ENCODE assay signal across 9 cellular contexts in the genomic region with DNA sequence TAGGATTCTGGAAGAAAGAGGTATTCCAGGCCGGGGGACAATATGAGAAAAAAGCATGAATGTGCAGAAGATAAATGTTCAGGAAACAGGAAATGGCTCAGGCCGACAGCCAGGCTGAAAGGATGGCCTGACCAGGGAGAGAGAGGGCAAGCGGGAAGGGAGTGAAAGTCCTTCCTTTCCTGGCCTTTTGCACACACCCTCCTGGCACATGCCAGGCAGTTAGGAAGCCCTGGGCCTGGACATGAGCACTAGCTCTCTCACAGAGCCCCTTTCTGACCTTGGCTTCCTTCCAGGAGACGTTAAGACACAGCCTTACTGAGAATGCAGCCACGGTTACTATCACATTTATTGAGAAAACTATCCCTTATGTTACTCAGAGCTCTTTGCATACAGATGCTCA. TPM values are rescaled to one million over a fixed set of nuclear protein-coding genes. Genes with fewer than 3 reads are reported as not detected.
DNase-seq lines count a peak whose midpoint lies in the region; ATAC-seq, FAIRE-seq and TF ChIP-seq lines count a peak whose summit lies in the region.
"Had no signal": no experiment of that assay in that cellular context is flagged by ENCODE, and none has a peak within 500 bp of the region (broad histone marks: within the 10 kb centered on the region; RNA-seq: fewer than 3 reads in every experiment).

No MANE protein-coding gene starts in this region.

- H3K4me2 ChIP-seq in SK-N-SH: peak overlapping the region; percentile 63; the same call in 1 of the 2 replicates

- peak; percentile 61 for ATAC-seq in Right ventricle myocardium superior (ENCODE audit: poor library complexity)
- no peak for ATAC-seq in CD4-positive, alpha-beta T cell (ENCODE audit: poor library complexity)
- ATAC-seq in GM18498 (IDR thresholded peaks at IDR 0.05; ENCODE audit: unreplicated experiment): no peak
- ATAC-seq in HG03378 (IDR thresholded peaks at IDR 0.05; ENCODE audit: unreplicated experiment): no peak
- ATAC-seq: foreskin keratinocyte had no signal

- H3K4me1 ChIP-seq in SK-N-SH (ENCODE audit: control insufficient read depth in 1 of 2, insufficient read depth in 2 of 2, low read depth in 1 of 2, low read length in 1 of 2): peaks cover 24 to 40% of the 10 kb centered on the region in 2 experiments

- H4K20me1 ChIP-seq in SK-N-SH (ENCODE audit: insufficient read depth): no peaks in the 10 kb centered on the region

- no peaks in the 10 kb centered on the region for H3K27me3 Mint-ChIP-seq in CD4-positive, alpha-beta T cell

- H3K4me3 ChIP-seq in SK-N-SH (ENCODE audit: low read depth in 2 of 2, low read length in 1 of 2) (no peak overlapping the region), skin epidermis (no peak overlapping the region)

- H3F3A ChIP-seq in SK-N-SH (replicated peaks; ENCODE audit: insufficient read depth): peaks cover 48% of the 10 kb centered on the region

- TF ChIP-seq CTCF in SK-N-SH (IDR thresholded peaks at IDR 0.05): no peak
- no peak for TF ChIP-seq CTCF in CD4-positive, alpha-beta T cell (IDR thresholded peaks at IDR 0.05)

- WGBS in SK-N-SH (ENCODE audit: low lambda C conversion rate): 3% methylated on average over 5 of the region's 5 CpGs

- no peak overlapping the region for H3K27ac Mint-ChIP-seq in CD4-positive, alpha-beta T cell

- CTCF ChIA-PET in SK-N-SH (lab: Yijun Ruan, JAX): interaction anchor here (1.3 to 2.0 kb wide), 2 partner anchors 10 to 278 kb away, joined by 4 to 6 read pairs; no protein-coding TSS in a partner anchor
- CTCF ChIA-PET in CD4-positive, alpha-beta T cell (lab: Charles Lee): no interaction called here

- POLR2A ChIA-PET in SK-N-SH (lab: Yijun Ruan, JAX): interaction anchor here (0.6 kb wide), 1 partner anchor 8 kb away, joined by 3 read pairs; no protein-coding TSS in a partner anchor
- POLR2A ChIA-PET in CD4-positive, alpha-beta T cell (lab: Charles Lee): interaction anchor here (0.6 to 1.1 kb wide), 3 partner anchors 47 to 218 kb away, joined by 3 to 5 read pairs (median 3); no protein-coding TSS in a partner anchor

- no peak for FAIRE-seq in GM12892 (lab: Jason Lieb, UNC)

- peak overlapping the region; percentile 50 for H2AFZ ChIP-seq in SK-N-SH (ENCODE audit: low read depth)

- H3K27me3 ChIP-seq in SK-N-SH (ENCODE audit: insufficient read depth): no peaks in the 10 kb centered on the region
- H3K27me3 ChIP-seq in CD4-positive, alpha-beta T cell (ENCODE audit: control insufficient read depth, insufficient read depth, low read length): no peaks in the 10 kb centered on the region
- H3K27me3 ChIP-seq: foreskin keratinocyte had no signal

- TF ChIP-seq RAD21 in SK-N-SH (IDR thresholded peaks at IDR 0.05; ENCODE audit: low read length): no peak

- H3K4me1 Mint-ChIP-seq in CD4-positive, alpha-beta T cell (ENCODE audit: low read depth): no peaks in the 10 kb centered on the region

- DNase-seq in H4 (ENCODE audit: low spot score) (peak; percentile 72), SK-N-SH (peak; percentile 64), Right ventricle myocardium superior (peak; percentile 64), GM12892 (ENCODE audit: insufficient read length) (no peak)
- no peak for DNase-seq in CD4-positive, alpha-beta T cell
- DNase-seq: foreskin keratinocyte had no signal

- intact Hi-C loops in Right ventricle myocardium superior (cut with DNase I): no loop called here
- intact Hi-C loops in CD4-positive, alpha-beta T cell (cut with DNase I, micrococcal nuclease): no loop called here

- H3K27ac ChIP-seq in SK-N-SH (ENCODE audit: low read depth in 2 of 2, low read length in 1 of 2): peak overlapping the region; percentile 91 to 93
- peak overlapping the region in 11 of 21 experiments; percentile 21 to 75 (median 51) for H3K27ac ChIP-seq in skin epidermis
- H3K27ac ChIP-seq in CD4-positive, alpha-beta T cell (ENCODE audit: low read depth, low read length): no peak overlapping the region

- H3K79me2 ChIP-seq in SK-N-SH (ENCODE audit: insufficient read depth): no peaks in the 10 kb centered on the region

- H3K4me3 Mint-ChIP-seq in CD4-positive, alpha-beta T cell: no peak overlapping the region

- no peaks in the 10 kb centered on the region for H3K9me3 ChIP-seq in SK-N-SH
- no peaks in the 10 kb centered on the region for H3K9me3 ChIP-seq in CD4-positive, alpha-beta T cell (ENCODE audit: control insufficient read depth, low read length)

- TF ChIP-seq EP300 in SK-N-SH (IDR thresholded peaks at IDR 0.05; ENCODE audit: borderline replicate concordance in 1 of 2, low read depth in 1 of 2, low read length in 1 of 2): peak in 1 of 2 experiments; percentile 72; a peak in 2 of 4 replicates

- TF ChIP-seq POLR2A in GM12892 (IDR thresholded peaks at IDR 0.05; ENCODE audit: low read depth, low read length): no peak

- H3K9ac ChIP-seq in SK-N-SH: peak overlapping the region; percentile 52; the same call in 1 of the 2 replicates

- H3K9me2 ChIP-seq in SK-N-SH: no peaks in the 10 kb centered on the region

- H3K9me3 Mint-ChIP-seq in CD4-positive, alpha-beta T cell: no peaks in the 10 kb centered on the region

- H3K36me3 Mint-ChIP-seq in CD4-positive, alpha-beta T cell (ENCODE audit: low read depth): no peaks in the 10 kb centered on the region

- no peaks in the 10 kb centered on the region for H3K36me3 ChIP-seq in SK-N-SH (replicated peaks in 1 of 2; ENCODE audit: control insufficient read depth in 1 of 2, insufficient read depth in 2 of 2, low read length in 1 of 2)

TF ChIP-seq in SK-N-SH, 30 proteins besides CTCF, POLR2A, EP300 and RAD21 (continues in another document):
- peak; percentile 34 for TF ChIP-seq FOSL2 (IDR thresholded peaks at IDR 0.05; ENCODE audit: borderline replicate concordance, low read depth)
- no peak; the same call in 1 of the 2 replicates for TF ChIP-seq POLR2AphosphoS5 (IDR thresholded peaks at IDR 0.05; ENCODE audit: low read depth, low read length)
- no peak for TF ChIP-seq NRF1 (IDR thresholded peaks at IDR 0.05; ENCODE audit: low read depth, low read length)
- no peak for TF ChIP-seq CHD2 (IDR thresholded peaks at IDR 0.05; ENCODE audit: low read length, partially characterized antibody)
- TF ChIP-seq GATA2 (CRISPR knock-in tag; IDR thresholded peaks at IDR 0.05): no peak
- TF ChIP-seq GABPA (IDR thresholded peaks at IDR 0.05; ENCODE audit: low read depth): peak; percentile 40; the same call in 1 of the 2 replicates
- TF ChIP-seq, protein P1, sequence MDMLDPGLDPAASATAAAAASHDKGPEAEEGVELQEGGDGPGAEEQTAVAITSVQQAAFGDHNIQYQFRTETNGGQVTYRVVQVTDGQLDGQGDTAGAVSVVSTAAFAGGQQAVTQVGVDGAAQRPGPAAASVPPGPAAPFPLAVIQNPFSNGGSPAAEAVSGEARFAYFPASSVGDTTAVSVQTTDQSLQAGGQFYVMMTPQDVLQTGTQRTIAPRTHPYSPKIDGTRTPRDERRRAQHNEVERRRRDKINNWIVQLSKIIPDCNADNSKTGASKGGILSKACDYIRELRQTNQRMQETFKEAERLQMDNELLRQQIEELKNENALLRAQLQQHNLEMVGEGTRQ (IDR thresholded peaks at IDR 0.05; ENCODE audit: borderline replicate concordance, low read depth, low read length): no peak
- TF ChIP-seq YY1 (IDR thresholded peaks at IDR 0.05; ENCODE audit: low read depth): 0 out of 2 replicates have a peak, but pooled peaks have one; percentile 37
- no peak for TF ChIP-seq EZH2phosphoT487 (IDR thresholded peaks at IDR 0.05; ENCODE audit: borderline replicate concordance, low read depth)
- no peak for TF ChIP-seq FOXM1 (IDR thresholded peaks at IDR 0.05; ENCODE audit: low read depth)
- TF ChIP-seq MEF2A (IDR thresholded peaks at IDR 0.05; ENCODE audit: borderline replicate concordance, low read depth): no peak
- TF ChIP-seq, protein P2, sequence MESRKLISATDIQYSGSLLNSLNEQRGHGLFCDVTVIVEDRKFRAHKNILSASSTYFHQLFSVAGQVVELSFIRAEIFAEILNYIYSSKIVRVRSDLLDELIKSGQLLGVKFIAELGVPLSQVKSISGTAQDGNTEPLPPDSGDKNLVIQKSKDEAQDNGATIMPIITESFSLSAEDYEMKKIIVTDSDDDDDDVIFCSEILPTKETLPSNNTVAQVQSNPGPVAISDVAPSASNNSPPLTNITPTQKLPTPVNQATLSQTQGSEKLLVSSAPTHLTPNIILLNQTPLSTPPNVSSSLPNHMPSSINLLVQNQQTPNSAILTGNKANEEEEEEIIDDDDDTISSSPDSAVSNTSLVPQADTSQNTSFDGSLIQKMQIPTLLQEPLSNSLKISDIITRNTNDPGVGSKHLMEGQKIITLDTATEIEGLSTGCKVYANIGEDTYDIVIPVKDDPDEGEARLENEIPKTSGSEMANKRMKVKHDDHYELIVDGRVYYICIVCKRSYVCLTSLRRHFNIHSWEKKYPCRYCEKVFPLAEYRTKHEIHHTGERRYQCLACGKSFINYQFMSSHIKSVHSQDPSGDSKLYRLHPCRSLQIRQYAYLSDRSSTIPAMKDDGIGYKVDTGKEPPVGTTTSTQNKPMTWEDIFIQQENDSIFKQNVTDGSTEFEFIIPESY (IDR thresholded peaks at IDR 0.05; ENCODE audit: borderline replicate concordance, low read depth): no peak
- TF ChIP-seq, protein P3, sequence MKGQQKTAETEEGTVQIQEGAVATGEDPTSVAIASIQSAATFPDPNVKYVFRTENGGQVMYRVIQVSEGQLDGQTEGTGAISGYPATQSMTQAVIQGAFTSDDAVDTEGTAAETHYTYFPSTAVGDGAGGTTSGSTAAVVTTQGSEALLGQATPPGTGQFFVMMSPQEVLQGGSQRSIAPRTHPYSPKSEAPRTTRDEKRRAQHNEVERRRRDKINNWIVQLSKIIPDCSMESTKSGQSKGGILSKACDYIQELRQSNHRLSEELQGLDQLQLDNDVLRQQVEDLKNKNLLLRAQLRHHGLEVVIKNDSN (IDR thresholded peaks at IDR 0.05; ENCODE audit: borderline replicate concordance, low read depth): no peak
- TF ChIP-seq FOXJ3 (CRISPR knock-in tag; IDR thresholded peaks at IDR 0.05): no peak
- peak; percentile 93 for TF ChIP-seq NFIC (IDR thresholded peaks at IDR 0.05; ENCODE audit: borderline replicate concordance)
- no peak for TF ChIP-seq MXI1 (IDR thresholded peaks at IDR 0.05; ENCODE audit: low read depth, low read length)
- peak; percentile 80 for TF ChIP-seq TCF12 (IDR thresholded peaks at IDR 0.05)
- peak; percentile 48 for TF ChIP-seq JUND (IDR thresholded peaks at IDR 0.05)

RNA-seq across cellular contexts. Expression of a gene that starts 39.7 kb away (rescaled TPM):
- total RNA-seq in H4 (2014; rRNA removed; shearing (Covaris generic)): 31.6 and 38.5 TPM in 2 replicates
- polyA plus RNA-seq in SK-N-SH (2012; rRNA removed): 18.0 and 19.5 TPM in 2 replicates
- polyA plus RNA-seq in SK-N-SH (2012; cell fraction: cytosol; rRNA removed): 12.0 and 14.6 TPM in 2 replicates
- 47.4 and 59.5 TPM in 2 replicates for polyA plus RNA-seq in SK-N-SH (2012; cell fraction: nucleus; rRNA removed)
- 17.3 TPM for total RNA-seq in Right ventricle myocardium superior
- 10 to 100 TPM; 30.0 to 31.0 TPM for total RNA-seq in CD4-positive, alpha-beta T cell
- polyA plus RNA-seq in GM12892 (2012; ENCODE audit: missing spikeins): 20.6 TPM

Comparison
In these comparisons a context has a peak if more than half of its experiments do, and no peak if none do; other contexts are left out.
1. DNase-seq: peak in H4 (single experiment), SK-N-SH (single experiment) and Right ventricle myocardium superior (single experiment); none in CD4-positive, alpha-beta T cell (0 of 10) and GM12892 (single experiment).